In genomic region chr6:142946924-142947701, GRCh38 we compare ENCODE assay signal across 8 cellular contexts. TPM values are rescaled to one million over a fixed set of nuclear protein-coding genes. Genes with fewer than 3 reads are reported as not detected.
DNase-seq lines count a peak whose midpoint lies in the region; ATAC-seq and TF ChIP-seq lines count a peak whose summit lies in the region.

No MANE protein-coding gene starts in this region.

- H3K4me3 Mint-ChIP-seq in GM23338: peak overlapping the region; percentile 98

- peaks cover 4% of the 10 kb centered on the region; the same call in 1 of the 2 replicates for H3F3A ChIP-seq in GM23338 (replicated peaks; ENCODE audit: low read depth)

- peaks cover 18% of the 10 kb centered on the region for H3K27me3 Mint-ChIP-seq in GM23338 (ENCODE audit: insufficient read depth, low read depth, poor library complexity)

- no peaks in the 10 kb centered on the region; the same call in 1 of the 2 replicates for H4K20me1 ChIP-seq in GM23338 (replicated peaks; ENCODE audit: insufficient read depth)

- H3K27me3 ChIP-seq in GM23338 (ENCODE audit: insufficient read depth): peaks cover 33% of the 10 kb centered on the region; the same call in 1 of the 2 replicates

- H3K4me2 ChIP-seq in GM23338: peak overlapping the region; percentile 66

- H3K4me1 Mint-ChIP-seq in GM23338: peaks cover 35% of the 10 kb centered on the region

- H3K79me2 ChIP-seq in GM23338 (replicated peaks; ENCODE audit: insufficient read depth): peaks cover 20% of the 10 kb centered on the region

- no peaks in the 10 kb centered on the region; the same call in 2 of the 3 replicates for H3K36me3 Mint-ChIP-seq in GM23338 (ENCODE audit: low read depth)

- peak overlapping the region; percentile 11 for H2AFZ ChIP-seq in GM23338

- TF ChIP-seq CTCF in GM23338 (conservative IDR thresholded peaks at IDR 0.05; ENCODE audit: low read depth in 2 of 2) (no peak), LNCaP clone FGC (IDR thresholded peaks at IDR 0.05; ENCODE audit: control insufficient read depth, extremely low read depth, insufficient read depth) (no peak), choroid plexus epithelial cell (conservative IDR thresholded peaks at IDR 0.05; ENCODE audit: low read depth, low read length) (no peak)

- no peaks in the 10 kb centered on the region; the same call in 2 of the 3 replicates for H3K9me3 Mint-ChIP-seq in GM23338

- H3K4me1 ChIP-seq in GM23338 (ENCODE audit: insufficient read depth): peaks cover 22% of the 10 kb centered on the region

- H3K4me3 ChIP-seq in GM23338 (peak overlapping the region; percentile 84), LNCaP clone FGC (ENCODE audit: low read depth, low read length) (peak overlapping the region; percentile 90), choroid plexus epithelial cell (ENCODE audit: low read depth, low read length) (peak overlapping the region; percentile 96)

- H3K27ac Mint-ChIP-seq in GM23338: peak overlapping the region; percentile 76

- ATAC-seq in GM23338: peak; percentile 25

- H3K27ac ChIP-seq in GM23338 (ENCODE audit: low read depth): peak overlapping the region; percentile 97

- no peaks in the 10 kb centered on the region for H3K36me3 ChIP-seq in GM23338 (ENCODE audit: insufficient read depth)

- DNase-seq in GM04504 (ENCODE audit: low read depth) (peak; percentile 43), GM23338 (ENCODE audit: low spot score) (peak; percentile 74), LNCaP clone FGC (ENCODE audit: low read depth) (peak; percentile 68), choroid plexus epithelial cell (ENCODE audit: low read depth) (peak; percentile 89), left kidney (ENCODE audit: low read depth, low spot score) (peak; percentile 88), NCI-H1694 treated with DMSO at 0.1 percent for 48 hours (lab: John Stamatoyannopoulos, UW) (no peak)
- peak; percentile 80 to 82 for DNase-seq in activated CD4-positive, alpha-beta T cell treated with anti-CD3 and anti-CD28 coated beads for 4 hours
- DNase-seq in stimulated activated CD4-positive, alpha-beta T cell treated with anti-CD3 and anti-CD28 coated beads, Interleukin-2, amount 100 ng/mL, for 48 hours: peak; percentile 64 to 69

- H3K9me2 ChIP-seq in GM23338 (ENCODE audit: insufficient read depth): no peaks in the 10 kb centered on the region

TF ChIP-seq in GM23338, 12 proteins besides CTCF, POLR2A, EP300 and RAD21:
- TF ChIP-seq NANOG (IDR thresholded peaks at IDR 0.05; ENCODE audit: borderline replicate concordance): no peak
- no peak for TF ChIP-seq JUNB (IDR thresholded peaks at IDR 0.05; ENCODE audit: unreplicated experiment)
- no peak for TF ChIP-seq ZNF114 (CRISPR knock-in tag; IDR thresholded peaks at IDR 0.05)
- TF ChIP-seq CREB1 (CRISPR knock-in tag; IDR thresholded peaks at IDR 0.05; ENCODE audit: low read depth): no peak

RNA-seq across cellular contexts. Expression of gene HIVEP2, which starts 2.1 kb away (rescaled TPM):
- total RNA-seq in GM23338 (2014; rRNA removed; shearing (Covaris generic)): 6.6 and 7.4 TPM in 2 replicates
- polyA plus RNA-seq in GM23338 (2016; fragmentation: Nextera tagmentation; extraction: Ambion mirVana): 1.5 and 1.6 TPM in 2 replicates
